In the genomic region with DNA sequence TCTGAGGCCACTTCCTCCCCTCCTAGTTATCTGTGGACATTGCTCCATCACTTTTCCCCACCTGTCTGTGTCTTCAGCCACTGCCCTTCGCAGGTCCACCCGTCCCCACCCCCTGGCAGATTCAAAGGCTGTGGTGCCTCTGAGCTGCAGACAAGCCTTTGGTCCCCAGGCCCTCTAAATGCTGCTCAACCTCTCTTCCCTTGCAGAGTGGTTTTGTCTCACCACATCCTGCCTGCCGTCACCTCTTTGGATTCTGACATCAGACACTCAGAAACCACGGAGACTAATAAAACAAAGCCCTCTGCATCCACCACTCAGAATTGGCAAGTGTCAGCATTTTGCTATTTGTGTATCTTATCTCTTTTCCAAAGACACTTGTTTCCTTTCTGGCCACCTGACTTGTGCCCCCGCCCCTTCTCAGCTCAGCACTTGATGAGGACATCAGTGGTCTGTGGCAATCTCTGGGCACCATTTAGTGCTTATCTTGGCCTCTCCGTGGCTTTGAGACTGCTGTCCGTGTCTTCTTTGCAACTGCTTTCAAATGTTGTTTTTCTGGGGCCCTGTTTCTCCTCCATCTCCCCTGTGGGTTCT, we compare ENCODE assay signal across 8 cellular contexts. TPM values are rescaled to one million over a fixed set of nuclear protein-coding genes. Genes with fewer than 3 reads are reported as not detected.
DNase-seq lines count a peak whose midpoint lies in the region; ATAC-seq and TF ChIP-seq lines count a peak whose summit lies in the region.
"Had no signal": no experiment of that assay in that cellular context is flagged by ENCODE, and none has a peak within 500 bp of the region (broad histone marks: within the 10 kb centered on the region; RNA-seq: fewer than 3 reads in every experiment).

No MANE protein-coding gene starts in this region.

- CTCF ChIA-PET in PC-9 (lab: Charles Lee): interaction anchor here (0.7 to 0.9 kb wide), 2 partner anchors 14 to 112 kb away, joined by 3 to 5 read pairs; no protein-coding TSS in a partner anchor

- H2AFZ ChIP-seq in PC-9: no peak overlapping the region

- POLR2A ChIA-PET in PC-9 (lab: Charles Lee; ENCODE audit: unreplicated experiment): no interaction called here

- no peaks in the 10 kb centered on the region for H3K9me2 ChIP-seq in PC-9 (ENCODE audit: insufficient read depth)

- no peak for TF ChIP-seq CTCF in PC-9 (conservative IDR thresholded peaks at IDR 0.05)
- TF ChIP-seq CTCF in upper lobe of right lung (IDR thresholded peaks at IDR 0.05): no peak

- BruUV-seq in PC-9 (replicated peaks; lab: Mats Ljungman, UMichigan): no TSS peak

- H3K4me3 Mint-ChIP-seq in activated T-cell treated with anti-CD3 and anti-CD28 coated beads, Interleukin-2, amount 50 U/mL, for 72 hours: peak overlapping the region; percentile 70 to 84

- peak overlapping the region; percentile 93 for H3K4me2 ChIP-seq in PC-9

- ATAC-seq in GM18861 (IDR thresholded peaks at IDR 0.05; ENCODE audit: unreplicated experiment): peak; percentile 94
- ATAC-seq in HG02973 (IDR thresholded peaks at IDR 0.05; ENCODE audit: unreplicated experiment): peak; percentile 95
- peak; percentile 91 to 94 for ATAC-seq in activated T-cell treated with anti-CD3 and anti-CD28 coated beads, Interleukin-2, amount 50 U/mL, for 72 hours (replicated peaks in 1 of 2)
- peak; percentile 42 for ATAC-seq in left colon
- peak; percentile 49 for ATAC-seq in upper lobe of right lung

- peaks cover 34% of the 10 kb centered on the region for H3K27me3 Mint-ChIP-seq in activated T-cell treated with anti-CD3 and anti-CD28 coated beads, Interleukin-2, amount 50 U/mL, for 72 hours (ENCODE audit: low read depth)

- H3K36me3 ChIP-seq in PC-9 (ENCODE audit: low read depth): 0 out of 2 replicates have a peak, but pooled peaks cover 8% of the 10 kb centered on the region
- H3K36me3 ChIP-seq in upper lobe of right lung: no peaks in the 10 kb centered on the region
- H3K36me3 ChIP-seq: heart left ventricle had no signal

- peak; percentile 48 to 50 for DNase-seq in PC-9
- DNase-seq in activated T-cell treated with anti-CD3 and anti-CD28 coated beads, Interleukin-2, amount 50 U/mL, for 72 hours: peak; percentile 80 to 82
- no peak for DNase-seq in left colon
- DNase-seq in upper lobe of right lung: no peak
- no peak for DNase-seq in NCI-H524 treated with DMSO at 0.1 percent for 48 hours (lab: John Stamatoyannopoulos, UW)
- DNase-seq: heart left ventricle had no signal

- peaks cover 9% of the 10 kb centered on the region; the same call in 1 of the 2 replicates for H3F3A ChIP-seq in PC-9 (ENCODE audit: insufficient read depth, low read depth)

- H3K36me3 Mint-ChIP-seq in activated T-cell treated with anti-CD3 and anti-CD28 coated beads, Interleukin-2, amount 50 U/mL, for 72 hours (ENCODE audit: insufficient read depth in 2 of 2): peaks cover 8 to 11% of the 10 kb centered on the region in 2 donors

- H4K20me1 ChIP-seq in PC-9 (ENCODE audit: insufficient read depth): peaks cover 13% of the 10 kb centered on the region

- peaks cover 5 to 7% of the 10 kb centered on the region in 2 donors for H3K9me3 Mint-ChIP-seq in activated T-cell treated with anti-CD3 and anti-CD28 coated beads, Interleukin-2, amount 50 U/mL, for 72 hours

- H3K79me2 ChIP-seq in PC-9 (ENCODE audit: low read depth): peaks cover 63% of the 10 kb centered on the region

- H3K27ac Mint-ChIP-seq in activated T-cell treated with anti-CD3 and anti-CD28 coated beads, Interleukin-2, amount 50 U/mL, for 72 hours: peak overlapping the region; percentile 74

- peaks cover 32% of the 10 kb centered on the region for H3K4me1 Mint-ChIP-seq in activated T-cell treated with anti-CD3 and anti-CD28 coated beads, Interleukin-2, amount 50 U/mL, for 72 hours (ENCODE audit: low read depth)

- H3K4me1 ChIP-seq in PC-9 (replicated peaks; ENCODE audit: insufficient read depth) (peaks cover 44% of the 10 kb centered on the region), upper lobe of right lung (no peaks in the 10 kb centered on the region)

- H3K9me3 ChIP-seq in PC-9 (ENCODE audit: insufficient read depth, low read depth) (no peaks in the 10 kb centered on the region), upper lobe of right lung (no peaks in the 10 kb centered on the region)

- intact Hi-C loops in PC-9 (cut with micrococcal nuclease; ENCODE audit: unreplicated experiment): no loop called here
- intact Hi-C loops in left colon (cut with DNase I, micrococcal nuclease): no loop called here
- intact Hi-C loops in upper lobe of right lung (cut with DNase I): no loop called here

- no peaks in the 10 kb centered on the region for H3K27me3 ChIP-seq in PC-9 (ENCODE audit: insufficient read depth, low read depth)
- H3K27me3 ChIP-seq in upper lobe of right lung: no peaks in the 10 kb centered on the region

- peak overlapping the region; percentile 27; the same call in 1 of the 2 replicates for H3K27ac ChIP-seq in PC-9
- H3K27ac ChIP-seq in upper lobe of right lung: peak overlapping the region; percentile 36

- no peak overlapping the region for H3K4me3 ChIP-seq in PC-9
- no peak overlapping the region for H3K4me3 ChIP-seq in upper lobe of right lung
- H3K4me3 ChIP-seq: heart left ventricle had no signal

RNA-seq across cellular contexts. Expression of a gene that starts 7.7 kb away (rescaled TPM):
- total RNA-seq in PC-9 (2021): 7.4 and 8.4 TPM in 2 replicates
- 1 to 10 TPM in 1 of 2 donors, under 1 TPM in 1; 0.62 to 1.4 TPM for total RNA-seq in activated T-cell treated with anti-CD3 and anti-CD28 coated beads, Interleukin-2, amount 50 U/mL, for 72 hours
- 1 to 10 TPM in 1 of 2 donors, under 1 TPM in 1; 0.95 to 1.5 TPM for total RNA-seq in left colon
- 4.8 TPM for total RNA-seq in upper lobe of right lung

Comparison
In these comparisons a context has a peak if more than half of its experiments do, and no peak if none do; other contexts are left out.
1. ATAC-seq: peak in every context shown above with its lines; median percentile 95 in HG02973; 94 in GM18861; 92 in activated T-cell treated with anti-CD3 and anti-CD28 coated beads, Interleukin-2, amount 50 U/mL, for 72 hours; 49 in upper lobe of right lung; 42 in left colon.
2. DNase-seq: peak in PC-9 (2 of 2) and activated T-cell treated with anti-CD3 and anti-CD28 coated beads, Interleukin-2, amount 50 U/mL, for 72 hours (2 of 2); none in left colon (0 of 2), upper lobe of right lung (single experiment) and NCI-H524 treated with DMSO at 0.1 percent for 48 hours (single experiment).